ENCODE assay signal across 34 cellular contexts in the genomic region with DNA sequence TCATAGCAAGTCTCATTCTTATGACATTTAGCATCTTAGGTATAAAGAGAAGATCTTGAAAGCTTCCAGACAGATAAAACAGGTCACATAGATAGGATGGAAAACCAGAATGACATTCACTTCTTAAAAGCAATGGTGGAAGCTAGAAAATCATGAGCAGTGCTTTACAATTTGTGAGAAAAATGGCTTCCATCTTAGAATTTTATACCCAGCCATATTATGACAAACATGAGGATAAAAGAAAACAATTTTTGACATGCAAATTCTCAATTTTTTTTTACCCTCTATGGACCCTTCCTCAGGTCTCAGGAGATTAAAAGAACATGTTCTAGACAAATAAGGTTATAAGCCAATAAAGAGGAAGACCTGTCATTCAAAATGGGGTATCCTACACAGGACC. TPM values are rescaled to one million over a fixed set of nuclear protein-coding genes. Genes with fewer than 3 reads are reported as not detected.
"Had no signal": no experiment of that assay in that cellular context is flagged by ENCODE, and none has a peak within 500 bp of the region (broad histone marks: within the 10 kb centered on the region; RNA-seq: fewer than 3 reads in every experiment).

No MANE protein-coding gene starts in this region.

- H3K9me3 ChIP-seq: neutrophil, pancreas, prostate gland, suprapubic skin, testis, upper lobe of left lung, vagina had no signal

- H3K4me1 ChIP-seq: pancreas, prostate gland, spleen, suprapubic skin, testis, tibial nerve, upper lobe of left lung, vagina had no signal

- FAIRE-seq: pancreas, urothelium cell line had no signal

- H3K4me3 Mint-ChIP-seq: naive thymus-derived CD8-positive, alpha-beta T cell; natural killer cell treated with Interleukin-12 subunit alpha and Interleukin-12 subunit beta and Interleukin-15 and Interleukin-18, amount 100 ng/mL, for 72 hours; nephron progenitor cell; neural crest cell; stimulated activated memory B cell treated with anti-CD40 and anti-IgM and Interleukin-4, amounts not matched to agents 10 μg/mL and 1 μg/mL and 100 μg/mL, for 72 hours; stimulated activated naive CD8-positive, alpha-beta T cell treated with anti-CD3 and anti-CD28 coated beads, Interleukin-15, amount 100 ng/mL, for 72 hours had no signal

- H3K27ac Mint-ChIP-seq: natural killer cell treated with Interleukin-12 subunit alpha and Interleukin-12 subunit beta and Interleukin-15 and Interleukin-18, amount 100 ng/mL, for 72 hours; nephron progenitor cell; stimulated activated memory B cell treated with anti-CD40 and anti-IgM and Interleukin-4, amounts not matched to agents 10 μg/mL and 1 μg/mL and 100 μg/mL, for 72 hours; stimulated activated naive CD8-positive, alpha-beta T cell treated with anti-CD3 and anti-CD28 coated beads, Interleukin-15, amount 100 ng/mL, for 72 hours had no signal

- H3K27ac ChIP-seq: neutrophil, pancreas, prostate gland, skin epidermis, spleen, suprapubic skin, testis, tibial nerve, upper lobe of left lung, vagina had no signal

- DNase-seq: naive thymus-derived CD8-positive, alpha-beta T cell; nephron progenitor cell; nucleus accumbens; pancreas; retina; right cardiac atrium; spleen; stimulated activated CD4-positive, alpha-beta T cell treated with anti-CD3 and anti-CD28 coated beads, Interleukin-12 subunit alpha, Interleukin-12 subunit beta, amount 100 ng/mL, for 4 hours; stimulated activated CD4-positive, alpha-beta T cell treated with anti-CD3 and anti-CD28 coated beads, Interleukin-1b, Interleukin-23, amount 100 ng/mL, for 48 hours; stimulated activated CD4-positive, alpha-beta T cell treated with anti-CD3 and anti-CD28 coated beads, Interleukin-4, amount 100 ng/mL, for 1 hour; stimulated activated CD4-positive, alpha-beta T cell treated with anti-CD3 and anti-CD28 coated beads, Interleukin-4, amount 100 ng/mL, for 4 hours; stimulated activated naive CD4-positive, alpha-beta T cell; stimulated activated naive CD8-positive, alpha-beta T cell treated with anti-CD3 and anti-CD28 coated beads, Interleukin-15, amount 100 ng/mL, for 72 hours; stimulated activated naive CD8-positive, alpha-beta T cell treated with anti-CD3 and anti-CD28 coated beads, Interleukin-15, Interleukin-2, amounts not matched to agents 100 U/mL and 50 U/mL, for 24 hours; substantia nigra; testis; trophoblast cell had no signal

- H3K9me3 Mint-ChIP-seq: natural killer cell treated with Interleukin-12 subunit alpha and Interleukin-12 subunit beta and Interleukin-15 and Interleukin-18, amount 100 ng/mL, for 72 hours had no signal

- H3K4me1 Mint-ChIP-seq: naive thymus-derived CD8-positive, alpha-beta T cell; nephron progenitor cell; neural crest cell; stimulated activated memory B cell treated with anti-CD40 and anti-IgM and Interleukin-4, amounts not matched to agents 10 μg/mL and 1 μg/mL and 100 μg/mL, for 72 hours; stimulated activated naive CD8-positive, alpha-beta T cell treated with anti-CD3 and anti-CD28 coated beads, Interleukin-15, amount 100 ng/mL, for 72 hours had no signal

- H3K4me3 ChIP-seq: pancreas, prostate gland, skin epidermis, smooth muscle cell, spleen, suprapubic skin, testis, tibial nerve, upper lobe of left lung, vagina had no signal

- ATAC-seq: naive thymus-derived CD8-positive, alpha-beta T cell; natural killer cell treated with Interleukin-12 subunit alpha and Interleukin-12 subunit beta and Interleukin-15 and Interleukin-18, amount 100 ng/mL, for 72 hours; pancreas; right cardiac atrium; sciatic nerve; stimulated activated memory B cell treated with anti-CD40 and anti-IgM and Interleukin-4, amounts not matched to agents 10 μg/mL and 1 μg/mL and 100 μg/mL, for 72 hours; stimulated activated naive CD8-positive, alpha-beta T cell treated with anti-CD3 and anti-CD28 coated beads, Interleukin-15, amount 100 ng/mL, for 72 hours; stimulated activated naive CD8-positive, alpha-beta T cell treated with anti-CD3 and anti-CD28 coated beads, Interleukin-15, Interleukin-2, amounts not matched to agents 100 U/mL and 50 U/mL, for 24 hours had no signal

- H3K36me3 ChIP-seq: neutrophil, pancreas, prostate gland, spleen, suprapubic skin, tibial nerve, upper lobe of left lung, vagina had no signal

- H3K27me3 ChIP-seq: pancreas, testis, tibial nerve, upper lobe of left lung, vagina had no signal

- H3K4me2 ChIP-seq: smooth muscle cell had no signal

RNA-seq across cellular contexts. Expression of gene NTSR2, which starts 7.1 kb away (rescaled TPM):
- total RNA-seq: naive thymus-derived CD8-positive, alpha-beta T cell; natural killer cell treated with Interleukin-12 subunit alpha and Interleukin-12 subunit beta and Interleukin-15 and Interleukin-18, amount 100 ng/mL, for 72 hours; neural crest cell; osteocyte; pancreas; posterior vena cava; pulmonary artery endothelial cell; sciatic nerve; smooth muscle cell; spleen; suprapubic skin; upper lobe of left lung; ureter; vagina had no signal
- polyA plus RNA-seq: naive thymus-derived CD8-positive, alpha-beta T cell; pancreas; smooth muscle cell; spleen had no signal
